9 cellular contexts compared by ENCODE assay signal in genomic region chr1:28577052-28577678, GRCh38. TPM values are rescaled to one million over a fixed set of nuclear protein-coding genes. Genes with fewer than 3 reads are reported as not detected.
A peak's percentile ranks its signal among the peaks of the same experiment; 100 is the strongest.
DNase-seq lines count a peak whose midpoint lies in the region; ATAC-seq, FAIRE-seq and TF ChIP-seq lines count a peak whose summit lies in the region.
"Had no signal": no experiment of that assay in that cellular context is flagged by ENCODE, and none has a peak within 500 bp of the region (broad histone marks: within the 10 kb centered on the region; RNA-seq: fewer than 3 reads in every experiment).

No MANE protein-coding gene starts in this region.

- CTCF ChIA-PET in HepG2 (lab: Yijun Ruan, JAX; ENCODE audit: low intra/inter-chr PET ratio, low total read pairs) (no interaction called here), PC-9 (lab: Charles Lee) (interaction anchor here (0.6 kb wide), 2 partner anchors 12 to 69 kb away, joined by 4 read pairs; no protein-coding TSS in a partner anchor), K562 (lab: Yijun Ruan, JAX; ENCODE audit: low intra/inter-chr PET ratio) (interaction anchor here (0.7 kb wide), 1 partner anchor 63 kb away, joined by 3 read pairs; no protein-coding TSS in a partner anchor)

- intact Hi-C loops in HepG2 (cut with micrococcal nuclease; ENCODE audit: unreplicated experiment) (no loop called here), right lobe of liver (cut with DNase I) (no loop called here), PC-9 (cut with micrococcal nuclease; ENCODE audit: unreplicated experiment) (no loop called here), K562 (cut with micrococcal nuclease) (no loop called here), ascending aorta (cut with DNase I) (no loop called here)

- 100% methylated on average over 1 of the region's 1 CpG for WGBS in HepG2 (ENCODE audit: low lambda C conversion rate)
- no CpG with 5 or more reads among the region's 1 CpG for WGBS in right lobe of liver (ENCODE audit: insufficient coverage, low coverage, low lambda C conversion rate, missing lambda C conversion rate)
- WGBS in K562 (ENCODE audit: insufficient coverage, low coverage, missing lambda C conversion rate), result 50% methylated on average over 1 of the region's 1 CpG

- no peak for TF ChIP-seq CTCF in HepG2 (CRISPR knock-in tag; IDR thresholded peaks at IDR 0.05)
- TF ChIP-seq CTCF in right lobe of liver (IDR thresholded peaks at IDR 0.05), result no peak
- no peak for TF ChIP-seq CTCF in PC-9 (conservative IDR thresholded peaks at IDR 0.05)
- TF ChIP-seq CTCF in K562 (IDR thresholded peaks at IDR 0.05 in 2 of 3, conservative IDR thresholded peaks at IDR 0.05 in 1 of 3; ENCODE audit: insufficient read depth in 2 of 3, low read depth in 1 of 3, low read length in 3 of 3), result no peak
- no peak for TF ChIP-seq CTCF in ascending aorta (IDR thresholded peaks at IDR 0.05)

- H3K27me3 ChIP-seq in HepG2 (ENCODE audit: control insufficient read depth in 1 of 2, insufficient read depth in 2 of 2, low read length in 2 of 2), result peaks cover 0 to 3% of the 10 kb centered on the region in 2 experiments; a peak in 1 of 5 replicates
- H3K27me3 ChIP-seq in right lobe of liver, result no peaks in the 10 kb centered on the region
- no peaks in the 10 kb centered on the region for H3K27me3 ChIP-seq in PC-9 (ENCODE audit: insufficient read depth, low read depth)
- H3K27me3 ChIP-seq in K562 (ENCODE audit: control insufficient read depth in 2 of 2, insufficient read depth in 2 of 2, low read length in 2 of 2), result no peaks in the 10 kb centered on the region
- no peaks in the 10 kb centered on the region for H3K27me3 ChIP-seq in ascending aorta
- H3K27me3 ChIP-seq: upper lobe of left lung had no signal

- H4K20me1 ChIP-seq in HepG2 (ENCODE audit: insufficient read depth, low read length), result peaks cover 45% of the 10 kb centered on the region
- H4K20me1 ChIP-seq in PC-9 (ENCODE audit: insufficient read depth), result peaks cover 28% of the 10 kb centered on the region
- peaks cover 33% of the 10 kb centered on the region for H4K20me1 ChIP-seq in K562 (replicated peaks; ENCODE audit: control insufficient read depth, insufficient read depth, low read length)

- ATAC-seq in HepG2, result peak; percentile 19
- ATAC-seq in right lobe of liver, result no peak
- ATAC-seq in K562, result peak; percentile 6
- no peak for ATAC-seq in HG03520 (IDR thresholded peaks at IDR 0.05; ENCODE audit: unreplicated experiment)

- TF ChIP-seq RAD21 in HepG2 (CRISPR knock-in tag; IDR thresholded peaks at IDR 0.05), result no peak
- TF ChIP-seq RAD21 in K562 (CRISPR knock-in tag; conservative IDR thresholded peaks at IDR 0.05 in 1 of 2, IDR thresholded peaks at IDR 0.05 in 1 of 2), result no peak

- TF ChIP-seq EP300 in HepG2 (IDR thresholded peaks at IDR 0.05; ENCODE audit: low read depth in 2 of 2, low read length in 2 of 2), result no peak
- TF ChIP-seq EP300 in HepG2 (CRISPR knock-in tag; IDR thresholded peaks at IDR 0.05; ENCODE audit: borderline replicate concordance), result no peak
- no peak for TF ChIP-seq EP300 in K562 (IDR thresholded peaks at IDR 0.05; ENCODE audit: low read length)

- peak; percentile 25 for DNase-seq in HepG2 (ENCODE audit: low spot score)
- DNase-seq in right lobe of liver, result no peak
- no peak for DNase-seq in PC-9
- peak in 3 of 4 experiments; percentile 31 to 59 (median 49) for DNase-seq in K562 (ENCODE audit: extremely low read depth in 1 of 4, low spot score in 3 of 4)
- no peak for DNase-seq in ascending aorta (ENCODE audit: low spot score in 2 of 2)
- no peak for DNase-seq in C1 segment of cervical spinal cord (lab: John Stamatoyannopoulos, UW)
- no peak for DNase-seq in NOMO-1 treated with dmso at 0.1 percent for 144 hours (lab: John Stamatoyannopoulos, UW; ENCODE audit: unreplicated experiment)
- DNase-seq: upper lobe of left lung had no signal

- peaks cover 13 to 39% of the 10 kb centered on the region in 2 experiments for H3K36me3 ChIP-seq in HepG2 (replicated peaks in 1 of 2; ENCODE audit: control insufficient read depth in 1 of 2, insufficient read depth in 2 of 2, low read length in 2 of 2)
- peaks cover 0 to 46% (median 19%) of the 10 kb centered on the region in 4 donors for H3K36me3 ChIP-seq in right lobe of liver
- H3K36me3 ChIP-seq in PC-9 (ENCODE audit: low read depth), result peaks cover 28% of the 10 kb centered on the region
- H3K36me3 ChIP-seq in K562 (ENCODE audit: control insufficient read depth, insufficient read depth, low read length), result peaks cover 66% of the 10 kb centered on the region
- H3K36me3 ChIP-seq in ascending aorta, result peaks cover 66 to 67% of the 10 kb centered on the region in 2 donors

- POLR2A ChIA-PET in HepG2 (lab: Yijun Ruan, JAX), result interaction anchor here (0.6 to 6.6 kb wide), 7 partner anchors 8 to 72 kb away, joined by 4 to 139 read pairs (median 5); partner anchors contain the start of genes RAB42, RCC1 and TRNAU1AP
- POLR2A ChIA-PET in PC-9 (lab: Charles Lee; ENCODE audit: unreplicated experiment), result interaction anchor here (0.6 to 0.7 kb wide), 2 partner anchors 72 to 181 kb away, joined by 3 read pairs; no protein-coding TSS in a partner anchor
- POLR2A ChIA-PET in K562 (lab: Yijun Ruan, JAX), result interaction anchor here (0.6 to 7.5 kb wide), 7 partner anchors 8 to 344 kb away, joined by 3 to 201 read pairs (median 7); partner anchors contain the start of genes DNAJC8, RCC1 and TRNAU1AP

- H3K9me3 ChIP-seq in HepG2 (ENCODE audit: low read length) (no peaks in the 10 kb centered on the region), right lobe of liver (no peaks in the 10 kb centered on the region), PC-9 (ENCODE audit: insufficient read depth, low read depth) (no peaks in the 10 kb centered on the region), K562 (replicated peaks; ENCODE audit: control insufficient read depth, insufficient read depth, low read depth, low read length) (no peaks in the 10 kb centered on the region), ascending aorta (no peaks in the 10 kb centered on the region)
- H3K9me3 ChIP-seq: upper lobe of left lung had no signal

- H3F3A ChIP-seq in PC-9 (ENCODE audit: insufficient read depth, low read depth), result peaks cover 51% of the 10 kb centered on the region

- H3K4me3 ChIP-seq in HepG2 (replicated peaks in 1 of 3; ENCODE audit: insufficient read depth in 1 of 3, low read depth in 2 of 3, low read length in 3 of 3), result no peak overlapping the region
- no peak overlapping the region for H3K4me3 ChIP-seq in right lobe of liver
- H3K4me3 ChIP-seq in PC-9, result no peak overlapping the region
- H3K4me3 ChIP-seq in K562, result no peak overlapping the region
- no peak overlapping the region for H3K4me3 ChIP-seq in ascending aorta
- H3K4me3 ChIP-seq: upper lobe of left lung had no signal

- H3K9ac ChIP-seq in HepG2 (ENCODE audit: insufficient read depth, low read depth, low read length) (no peak overlapping the region), K562 (ENCODE audit: insufficient read depth in 1 of 2, low read depth in 2 of 2, low read length in 2 of 2) (no peak overlapping the region)

- peak; percentile 38 to 74; a peak in 3 of 4 replicates for TF ChIP-seq POLR2A in HepG2 (IDR thresholded peaks at IDR 0.05; ENCODE audit: insufficient read depth in 1 of 2, low read depth in 2 of 2, low read length in 2 of 2)
- TF ChIP-seq POLR2A in right lobe of liver (IDR thresholded peaks at IDR 0.05), result no peak
- peak; percentile 79 for TF ChIP-seq POLR2A in K562 (conservative IDR thresholded peaks at IDR 0.05)

- in situ Hi-C loops in HepG2 (cut with HindIII; ENCODE audit: extremely low pct_ligation_motif_present, low pct_unique_long_range_greater_than_20kb), result loop anchor here (25.0 kb wide), 1 partner anchor 340 kb away; the partner anchor contains the start of genes ATP5IF1 and DNAJC8
- in situ Hi-C loops in K562 (cut with MboI), result no loop called here

- H2AFZ ChIP-seq in HepG2 (ENCODE audit: low read length) (no peak overlapping the region), PC-9 (no peak overlapping the region), K562 (ENCODE audit: low read depth, low read length) (no peak overlapping the region)

- FAIRE-seq in HepG2 (lab: Jason Lieb, UNC) (no peak), K562 (lab: Jason Lieb, UNC) (peak; percentile 6)

- no peaks in the 10 kb centered on the region for H3K9me2 ChIP-seq in PC-9 (ENCODE audit: insufficient read depth)

- H3K27ac ChIP-seq in HepG2 (ENCODE audit: extremely low read length, insufficient read depth, low read length) (peak overlapping the region; percentile 38), right lobe of liver (no peak overlapping the region), PC-9 (peak overlapping the region; percentile 22; the same call in 1 of the 2 replicates), K562 (ENCODE audit: extremely low read depth, low read depth, low read length) (no peak overlapping the region), ascending aorta (no peak overlapping the region)
- H3K27ac ChIP-seq: upper lobe of left lung had no signal

- H3K9me1 ChIP-seq in K562 (ENCODE audit: control insufficient read depth, insufficient read depth, low read length), result peaks cover 11% of the 10 kb centered on the region

- BruUV-seq in HepG2 (replicated peaks; lab: Mats Ljungman, UMichigan), result no TSS peak
- no TSS peak for BruUV-seq in PC-9 (replicated peaks; lab: Mats Ljungman, UMichigan)
- no TSS peak for BruUV-seq in K562 (replicated peaks; lab: Mats Ljungman, UMichigan)

- H3K4me2 ChIP-seq in HepG2 (ENCODE audit: low read depth, low read length) (no peak overlapping the region), PC-9 (no peak overlapping the region), K562 (ENCODE audit: insufficient read depth, low read length) (no peak overlapping the region)

- peaks cover 28% of the 10 kb centered on the region for H3K79me2 ChIP-seq in HepG2 (ENCODE audit: insufficient read depth, low read length)
- peaks cover 30% of the 10 kb centered on the region for H3K79me2 ChIP-seq in PC-9 (ENCODE audit: low read depth)
- peaks cover 37% of the 10 kb centered on the region for H3K79me2 ChIP-seq in K562 (ENCODE audit: control insufficient read depth, insufficient read depth, low read length)

- peaks cover 19% of the 10 kb centered on the region for H3K4me1 ChIP-seq in HepG2 (ENCODE audit: insufficient read depth, low read length)
- H3K4me1 ChIP-seq in right lobe of liver, result peaks cover 0 to 13% (median 4%) of the 10 kb centered on the region in 4 donors
- H3K4me1 ChIP-seq in PC-9 (replicated peaks; ENCODE audit: insufficient read depth), result peaks cover 13% of the 10 kb centered on the region
- peaks cover 14 to 16% of the 10 kb centered on the region in 2 experiments; a peak in 3 of 5 replicates for H3K4me1 ChIP-seq in K562 (replicated peaks in 1 of 2; ENCODE audit: control insufficient read depth in 2 of 2, insufficient read depth in 2 of 2, low read length in 2 of 2)
- peaks cover 8 to 14% of the 10 kb centered on the region in 2 donors for H3K4me1 ChIP-seq in ascending aorta

RNA-seq across cellular contexts. Expression of gene RAB42, which starts 14.9 kb away (rescaled TPM):
- total RNA-seq in HepG2 (2016; rRNA removed; fragmentation: Illumina TruSeq; extraction: Trizol) (10.3 and 10.4 TPM in 2 replicates), right lobe of liver (10 to 100 TPM in 1 of 6 experiments, 1 to 10 TPM in 2, under 1 TPM in 3; 0.28 to 12.0 (median 1.2) TPM), PC-9 (2021) (7.6 and 13.2 TPM in 2 replicates), K562 (2014; rRNA removed) (0.14 TPM in 1 of 2 replicates, not detected in the other), K562 (2014; rRNA removed; fragmentation: Illumina TruSeq; extraction: Trizol) (not detected in 2 replicates), K562 (2015; rRNA removed; fragmentation: Illumina TruSeq; extraction: Trizol) (0.07 and 0.15 TPM in 2 replicates), K562 (2021) (not detected in 2 replicates), ascending aorta (not detected)
- total RNA-seq in HepG2 (2016; cell fraction: cytosol; rRNA removed; fragmentation: Illumina TruSeq; extraction: Trizol; ENCODE audit: low read depth), result 2.2 and 3.5 TPM in 2 replicates
- total RNA-seq in HepG2 (2016; cell fraction: insoluble cytoplasmic fraction; rRNA removed; fragmentation: Illumina TruSeq; extraction: Trizol), result 10.9 and 11.3 TPM in 2 replicates
- 8.9 and 9.7 TPM in 2 replicates for total RNA-seq in HepG2 (2016; cell fraction: membrane; rRNA removed; fragmentation: Illumina TruSeq; extraction: Trizol)
- 4.5 and 6.4 TPM in 2 replicates for total RNA-seq in HepG2 (2016; cell fraction: nucleus; rRNA removed; fragmentation: Illumina TruSeq; extraction: Trizol)
- polyA plus RNA-seq in HepG2 (2011; rRNA removed) (166 and 170 TPM in 2 replicates), K562 (2011; rRNA removed) (0.12 TPM in 1 of 2 replicates, not detected in the other), K562 (2014; fragmentation: Illumina TruSeq; extraction: Trizol) (not detected in 2 replicates), K562 (2014; fragmentation: Nextera tagmentation; extraction: Ambion mirVana) (not detected), K562 (2014; rRNA removed) (0.05 and 0.12 TPM in 2 replicates)
- 190 and 230 TPM in 2 replicates for polyA plus RNA-seq in HepG2 (2011; cell fraction: cytosol; rRNA removed)
- 40.5 and 59.0 TPM in 2 replicates for polyA plus RNA-seq in HepG2 (2011; cell fraction: nucleus; rRNA removed)
- 39.3 and 44.1 TPM in 2 replicates for polyA plus RNA-seq in HepG2 (2012)
- polyA plus RNA-seq in HepG2 (2016; cell fraction: cytosol; fragmentation: Illumina TruSeq; extraction: Trizol; ENCODE audit: low read depth), result 3.5 and 4.2 TPM in 2 replicates
- polyA plus RNA-seq in HepG2 (2016; cell fraction: insoluble cytoplasmic fraction; fragmentation: Illumina TruSeq; extraction: Trizol; ENCODE audit: low read depth), result 10.3 and 11.6 TPM in 2 replicates
- 7.3 and 8.0 TPM in 2 replicates for polyA plus RNA-seq in HepG2 (2016; cell fraction: membrane; fragmentation: Illumina TruSeq; extraction: Trizol; ENCODE audit: low read depth)
- 9.3 and 9.9 TPM in 2 replicates for polyA plus RNA-seq in HepG2 (2016; cell fraction: nucleus; fragmentation: Illumina TruSeq; extraction: Trizol; ENCODE audit: insufficient read depth, low read depth)
- 0.44 and 146 TPM in 2 replicates for polyA minus RNA-seq in HepG2 (2011; rRNA and poly(A)+ RNA removed; ENCODE audit: low replicate concordance)
- polyA minus RNA-seq in HepG2 (2011; cell fraction: cytosol; rRNA and poly(A)+ RNA removed), result 79.2 and 84.6 TPM in 2 replicates
- polyA minus RNA-seq in HepG2 (2011; cell fraction: nucleus; rRNA and poly(A)+ RNA removed), result 22.8 and 32.4 TPM in 2 replicates
- not detected in 2 replicates for total RNA-seq in K562 (2011; cell fraction: chromatin; rRNA removed; ENCODE audit: low replicate concordance)
- total RNA-seq in K562 (2011; cell fraction: nucleolus; rRNA removed), result not detected in 2 replicates
- not detected in 2 replicates for total RNA-seq in K562 (2011; cell fraction: nucleoplasm; rRNA removed)
- polyA plus RNA-seq in K562 (2011; cell fraction: cytosol; rRNA removed), result 0.15 and 0.24 TPM in 2 replicates
- 0.20 TPM in 1 of 2 replicates, not detected in the other for polyA plus RNA-seq in K562 (2011; cell fraction: nucleus; rRNA removed)
- 0.14 and 0.18 TPM in 2 replicates for polyA plus RNA-seq in K562 (2012)
- not detected in 2 replicates for polyA minus RNA-seq in K562 (2011; rRNA and poly(A)+ RNA removed)
- polyA minus RNA-seq in K562 (2011; cell fraction: cytosol; rRNA and poly(A)+ RNA removed), result not detected in 2 replicates
- not detected in 2 replicates for polyA minus RNA-seq in K562 (2011; cell fraction: nucleus; rRNA and poly(A)+ RNA removed)

RNA-seq across cellular contexts. Expression of gene TRNAU1AP, which starts 24.3 kb away (rescaled TPM):
- total RNA-seq in HepG2 (2016; rRNA removed; fragmentation: Illumina TruSeq; extraction: Trizol) (28.3 and 29.0 TPM in 2 replicates), right lobe of liver (10 to 100 TPM in 1 of 6 experiments, 1 to 10 TPM in 5; 5.2 to 14.8 (median 7.3) TPM), PC-9 (2021) (31.7 and 43.0 TPM in 2 replicates), K562 (2014; rRNA removed) (34.9 and 35.1 TPM in 2 replicates), K562 (2014; rRNA removed; fragmentation: Illumina TruSeq; extraction: Trizol) (46.3 and 56.8 TPM in 2 replicates), K562 (2015; rRNA removed; fragmentation: Illumina TruSeq; extraction: Trizol) (30.4 and 36.0 TPM in 2 replicates), K562 (2021) (47.9 and 48.8 TPM in 2 replicates), ascending aorta (11.0 TPM)
- total RNA-seq in HepG2 (2016; cell fraction: cytosol; rRNA removed; fragmentation: Illumina TruSeq; extraction: Trizol; ENCODE audit: low read depth), result 6.3 and 7.3 TPM in 2 replicates
- total RNA-seq in HepG2 (2016; cell fraction: insoluble cytoplasmic fraction; rRNA removed; fragmentation: Illumina TruSeq; extraction: Trizol), result 25.1 and 26.9 TPM in 2 replicates
- total RNA-seq in HepG2 (2016; cell fraction: membrane; rRNA removed; fragmentation: Illumina TruSeq; extraction: Trizol), result 9.7 and 10.6 TPM in 2 replicates
- 16.7 and 17.0 TPM in 2 replicates for total RNA-seq in HepG2 (2016; cell fraction: nucleus; rRNA removed; fragmentation: Illumina TruSeq; extraction: Trizol)
- polyA plus RNA-seq in HepG2 (2011; rRNA removed) (40.5 and 42.9 TPM in 2 replicates), K562 (2011; rRNA removed) (55.3 and 66.7 TPM in 2 replicates), K562 (2014; fragmentation: Illumina TruSeq; extraction: Trizol) (43.9 and 46.0 TPM in 2 replicates), K562 (2014; fragmentation: Nextera tagmentation; extraction: Ambion mirVana) (100 to 1,000 TPM in 1 of 2 experiments, 10 to 100 TPM in 1; 99.0 to 110 TPM), K562 (2014; rRNA removed) (38.0 and 41.8 TPM in 2 replicates)
- 21.1 and 22.7 TPM in 2 replicates for polyA plus RNA-seq in HepG2 (2011; cell fraction: cytosol; rRNA removed)
- polyA plus RNA-seq in HepG2 (2011; cell fraction: nucleus; rRNA removed), result 49.6 and 57.0 TPM in 2 replicates
- 19.2 and 20.5 TPM in 2 replicates for polyA plus RNA-seq in HepG2 (2012)
- polyA plus RNA-seq in HepG2 (2016; cell fraction: cytosol; fragmentation: Illumina TruSeq; extraction: Trizol; ENCODE audit: low read depth), result 7.3 and 8.6 TPM in 2 replicates
- 29.9 and 35.0 TPM in 2 replicates for polyA plus RNA-seq in HepG2 (2016; cell fraction: insoluble cytoplasmic fraction; fragmentation: Illumina TruSeq; extraction: Trizol; ENCODE audit: low read depth)
- polyA plus RNA-seq in HepG2 (2016; cell fraction: membrane; fragmentation: Illumina TruSeq; extraction: Trizol; ENCODE audit: low read depth), result 9.6 and 11.2 TPM in 2 replicates
- polyA plus RNA-seq in HepG2 (2016; cell fraction: nucleus; fragmentation: Illumina TruSeq; extraction: Trizol; ENCODE audit: insufficient read depth, low read depth), result 32.0 and 34.2 TPM in 2 replicates
- polyA minus RNA-seq in HepG2 (2011; rRNA and poly(A)+ RNA removed; ENCODE audit: low replicate concordance), result 7.9 and 23.4 TPM in 2 replicates
- polyA minus RNA-seq in HepG2 (2011; cell fraction: cytosol; rRNA and poly(A)+ RNA removed), result 4.7 and 6.0 TPM in 2 replicates
- 25.8 and 37.4 TPM in 2 replicates for polyA minus RNA-seq in HepG2 (2011; cell fraction: nucleus; rRNA and poly(A)+ RNA removed)
- 106 and 133 TPM in 2 replicates for total RNA-seq in K562 (2011; cell fraction: chromatin; rRNA removed; ENCODE audit: low replicate concordance)
- total RNA-seq in K562 (2011; cell fraction: nucleolus; rRNA removed), result 72.0 and 74.4 TPM in 2 replicates
- total RNA-seq in K562 (2011; cell fraction: nucleoplasm; rRNA removed), result 84.0 and 108 TPM in 2 replicates
- 40.1 and 42.6 TPM in 2 replicates for polyA plus RNA-seq in K562 (2011; cell fraction: cytosol; rRNA removed)
- 59.0 and 59.1 TPM in 2 replicates for polyA plus RNA-seq in K562 (2011; cell fraction: nucleus; rRNA removed)
- polyA plus RNA-seq in K562 (2012), result 54.5 and 69.7 TPM in 2 replicates
- 33.9 and 37.3 TPM in 2 replicates for polyA minus RNA-seq in K562 (2011; rRNA and poly(A)+ RNA removed)
- 9.9 and 14.7 TPM in 2 replicates for polyA minus RNA-seq in K562 (2011; cell fraction: cytosol; rRNA and poly(A)+ RNA removed)
- polyA minus RNA-seq in K562 (2011; cell fraction: nucleus; rRNA and poly(A)+ RNA removed), result 14.0 and 30.0 TPM in 2 replicates

Comparison
In these comparisons a context has a peak if more than half of its experiments do, and no peak if none do; other contexts are left out.
1. ATAC-seq: peak in HepG2 (single experiment) and K562 (single experiment); none in right lobe of liver (0 of 4) and HG03520 (single experiment).
2. DNase-seq: peak in HepG2 (single experiment) and K562 (3 of 4); none in right lobe of liver (0 of 3), PC-9 (0 of 2), ascending aorta (0 of 2), C1 segment of cervical spinal cord (0 of 14) and NOMO-1 treated with dmso at 0.1 percent for 144 hours (single experiment).
3. H3K27ac ChIP-seq: peak in HepG2 (single experiment) and PC-9 (single experiment); none in right lobe of liver (0 of 3), K562 (single experiment) and ascending aorta (0 of 2).
4. Of the 241 proteins assayed by ChIP-seq in both HepG2 and K562: peak only in HepG2: BCL6, POLR2G, RBM22 and ZC3H4; only in K562: KDM5B, NCOR1, POLR2AphosphoS2, POLR2AphosphoS5, RNF2, RNF219 and 1 more; in both: POLR2A; in neither: 227; mixed calls (peak in some experiments, not most) for 2.